In the genomic region with DNA sequence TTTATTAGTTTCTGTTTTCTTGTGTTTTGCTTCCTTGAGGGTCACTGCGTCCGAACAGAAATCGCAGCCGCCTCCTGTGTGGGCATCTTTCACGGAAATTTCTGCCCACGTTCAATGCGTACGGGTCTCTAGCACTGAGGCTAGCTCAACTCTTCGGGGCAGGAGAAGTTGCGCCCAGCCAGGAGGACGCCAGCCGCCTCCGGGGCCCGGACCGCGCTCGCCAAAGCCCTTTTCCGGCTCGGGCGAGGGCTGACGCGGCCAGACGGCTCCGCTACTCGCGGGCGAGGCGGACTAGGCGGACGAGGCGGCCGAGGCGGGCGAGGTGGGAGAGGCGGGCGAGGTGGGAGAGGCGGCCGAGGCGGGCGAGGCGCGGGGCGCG, we compare ENCODE assay signal across 12 cellular contexts. TPM values are rescaled to one million over a fixed set of nuclear protein-coding genes. Genes with fewer than 3 reads are reported as not detected.
A peak's percentile ranks its signal among the peaks of the same experiment; 100 is the strongest.
DNase-seq lines count a peak whose midpoint lies in the region; ATAC-seq, FAIRE-seq and TF ChIP-seq lines count a peak whose summit lies in the region.
"Had no signal": no experiment of that assay in that cellular context is flagged by ENCODE, and none has a peak within 500 bp of the region (broad histone marks: within the 10 kb centered on the region; RNA-seq: fewer than 3 reads in every experiment).

No MANE protein-coding gene starts in this region.

- H3K4me1 ChIP-seq in foreskin keratinocyte (peaks cover 16% of the 10 kb centered on the region), osteoblast (ENCODE audit: insufficient read depth, low read length) (peaks cover 6% of the 10 kb centered on the region)

- peaks cover 26% of the 10 kb centered on the region for H3K27me3 ChIP-seq in foreskin keratinocyte
- peaks cover 78% of the 10 kb centered on the region for H3K27me3 ChIP-seq in osteoblast (ENCODE audit: insufficient read depth, low read length)

- no peaks in the 10 kb centered on the region for H3K36me3 Mint-ChIP-seq in effector memory CD8-positive, alpha-beta T cell (ENCODE audit: insufficient read depth)

- H3K4me2 ChIP-seq in osteoblast (ENCODE audit: insufficient read depth, low read length), result no peak overlapping the region

- no peaks in the 10 kb centered on the region for H4K20me1 ChIP-seq in osteoblast (ENCODE audit: insufficient read depth, low read length)

- ATAC-seq in foreskin keratinocyte (peak; percentile 45), GM18870 (IDR thresholded peaks at IDR 0.05; ENCODE audit: unreplicated experiment) (no peak)
- no peak for ATAC-seq in effector memory CD8-positive, alpha-beta T cell (replicated peaks)

- H3K4me3 Mint-ChIP-seq in effector memory CD8-positive, alpha-beta T cell, result no peak overlapping the region

- H3K9me3 ChIP-seq in SK-N-MC (ENCODE audit: low read depth, low read length) (no peaks in the 10 kb centered on the region), osteoblast (ENCODE audit: low read depth, low read length) (no peaks in the 10 kb centered on the region)
- H3K9me3 ChIP-seq: transverse colon had no signal

- peak overlapping the region; percentile 100 for H3K9ac ChIP-seq in SK-N-MC (ENCODE audit: insufficient read length)

- H3K4me1 Mint-ChIP-seq in effector memory CD8-positive, alpha-beta T cell (ENCODE audit: low read depth in 2 of 2), result peaks cover 2 to 14% of the 10 kb centered on the region in 2 donors

- H3K9me3 Mint-ChIP-seq in effector memory CD8-positive, alpha-beta T cell, result peaks cover 0 to 3% of the 10 kb centered on the region in 2 donors

- H3K36me3 ChIP-seq in SK-N-MC (ENCODE audit: insufficient read depth, low read length) (peaks cover 52% of the 10 kb centered on the region), osteoblast (ENCODE audit: insufficient read depth, low read length) (no peaks in the 10 kb centered on the region)
- H3K36me3 ChIP-seq: transverse colon had no signal

- TF ChIP-seq CTCF in foreskin keratinocyte (conservative IDR thresholded peaks at IDR 0.05) (no peak), osteoblast (IDR thresholded peaks at IDR 0.05; ENCODE audit: extremely low read depth, low read depth, low read length) (no peak)

- no peak overlapping the region for H3K27ac Mint-ChIP-seq in effector memory CD8-positive, alpha-beta T cell

- H3K27ac ChIP-seq in SK-N-MC, result peak overlapping the region; percentile 98
- peak overlapping the region; percentile 82 for H3K27ac ChIP-seq in foreskin keratinocyte
- no peak overlapping the region for H3K27ac ChIP-seq in osteoblast (ENCODE audit: low read depth, low read length)
- H3K27ac ChIP-seq: transverse colon had no signal

- peak overlapping the region; percentile 97 for H3K4me3 ChIP-seq in SK-N-MC
- peak overlapping the region; percentile 33 for H3K4me3 ChIP-seq in osteoblast (ENCODE audit: insufficient read depth, low read length)

- H2AFZ ChIP-seq in osteoblast (ENCODE audit: low read length), result no peak overlapping the region

- H3K27me3 Mint-ChIP-seq in effector memory CD8-positive, alpha-beta T cell, result peaks cover 71 to 77% of the 10 kb centered on the region in 2 donors

- H3K79me2 ChIP-seq in osteoblast (ENCODE audit: insufficient read depth, low read length), result no peaks in the 10 kb centered on the region

- no peak for FAIRE-seq in GM12891 (lab: Jason Lieb, UNC)

- TF ChIP-seq POLR2A in GM12891 (IDR thresholded peaks at IDR 0.05; ENCODE audit: low read depth, low read length), result no peak

- DNase-seq in ELF-1 (ENCODE audit: low read depth, low spot score), result peak; percentile 62
- no peak for DNase-seq in SK-N-MC (ENCODE audit: low read depth, low spot score)
- DNase-seq in foreskin keratinocyte, result peak in 1 of 2 donors; percentile 35
- DNase-seq in osteoblast (ENCODE audit: insufficient read length, low spot score, missing footprints), result no peak
- DNase-seq in GM12891 (ENCODE audit: insufficient read length, low spot score), result no peak
- DNase-seq in C1 segment of cervical spinal cord (lab: John Stamatoyannopoulos, UW), result no peak
- no peak for DNase-seq in effector memory CD8-positive, alpha-beta T cell
- DNase-seq: NCI-H1417 treated with DMSO at 0.1 percent for 48 hours, transverse colon had no signal

TF ChIP-seq in GM12891, 5 proteins besides CTCF, POLR2A, EP300 and RAD21:
- TF ChIP-seq SPI1 (IDR thresholded peaks at IDR 0.05; ENCODE audit: low read depth, low read length), result no peak
- TF ChIP-seq POLR2AphosphoS5 (IDR thresholded peaks at IDR 0.05; ENCODE audit: low read depth, low read length), result no peak
- TF ChIP-seq TAF1 (IDR thresholded peaks at IDR 0.05; ENCODE audit: low read depth, low read length), result no peak
- TF ChIP-seq POU2F2 (IDR thresholded peaks at IDR 0.05; ENCODE audit: low read depth, low read length), result no peak
- TF ChIP-seq PAX5 (IDR thresholded peaks at IDR 0.05; ENCODE audit: insufficient read depth, low read length, severe bottlenecking), result no peak

RNA-seq across cellular contexts. Expression of a gene that starts 0.8 kb away (rescaled TPM):
- total RNA-seq in foreskin keratinocyte (0.14 and 0.92 TPM in 2 replicates), osteoblast (not detected in 2 replicates)
- polyA plus RNA-seq in foreskin keratinocyte, result 0.23 and 0.63 TPM in 2 replicates
- not detected for polyA plus RNA-seq in GM12891 (2012; ENCODE audit: low read depth, missing spikeins)
- total RNA-seq: G401, SK-MEL-5, transverse colon had no signal
